ENCODE assay signal across 20 cellular contexts in genomic region chr2:88500691-88501090, GRCh38. TPM values are rescaled to one million over a fixed set of nuclear protein-coding genes. Genes with fewer than 3 reads are reported as not detected.
A peak's percentile ranks its signal among the peaks of the same experiment; 100 is the strongest.
DNase-seq lines count a peak whose midpoint lies in the region; ATAC-seq and TF ChIP-seq lines count a peak whose summit lies in the region.
"Had no signal": no experiment of that assay in that cellular context is flagged by ENCODE, and none has a peak within 500 bp of the region (broad histone marks: within the 10 kb centered on the region; RNA-seq: fewer than 3 reads in every experiment).

No MANE protein-coding gene starts in this region.

- intact Hi-C loops in activated naive CD4-positive, alpha-beta T cell treated with anti-CD3 and anti-CD28 coated beads for 36 hours (cut with micrococcal nuclease) = no loop called here
- intact Hi-C loops in upper lobe of right lung (cut with DNase I) = no loop called here

- CTCF ChIA-PET in activated naive CD4-positive, alpha-beta T cell treated with anti-CD3 and anti-CD28 coated beads for 36 hours (lab: Charles Lee) = no interaction called here
- CTCF ChIA-PET in activated naive CD4-positive, alpha-beta T cell treated with anti-CD3 and anti-CD28 coated beads, Interleukin-2, amount 10 ng/mL, durations not matched to agents 7 days and 5 days (lab: Charles Lee) = no interaction called here

- H3K36me3 ChIP-seq in RWPE2 (ENCODE audit: low read depth) (no peaks in the 10 kb centered on the region), upper lobe of right lung (no peaks in the 10 kb centered on the region)
- H3K36me3 ChIP-seq: BLaER1 had no signal

- no peaks in the 10 kb centered on the region for H3K36me3 Mint-ChIP-seq in activated naive CD4-positive, alpha-beta T cell treated with anti-CD3 and anti-CD28 coated beads for 36 hours (ENCODE audit: low read depth)
- no peaks in the 10 kb centered on the region for H3K36me3 Mint-ChIP-seq in activated naive CD4-positive, alpha-beta T cell treated with anti-CD3 and anti-CD28 coated beads, Interleukin-2, amount 10 ng/mL, durations not matched to agents 7 days and 5 days
- H3K36me3 Mint-ChIP-seq: CD8-positive, alpha-beta T cell had no signal

- H3K4me3 ChIP-seq in RWPE2 (ENCODE audit: severe bottlenecking) (no peak overlapping the region), upper lobe of right lung (no peak overlapping the region)
- H3K4me3 ChIP-seq: BLaER1, GM23338 had no signal

- peak overlapping the region; percentile 12 for H3K27ac Mint-ChIP-seq in activated naive CD4-positive, alpha-beta T cell treated with anti-CD3 and anti-CD28 coated beads for 36 hours
- no peak overlapping the region for H3K27ac Mint-ChIP-seq in activated naive CD4-positive, alpha-beta T cell treated with anti-CD3 and anti-CD28 coated beads, Interleukin-2, amount 10 ng/mL, durations not matched to agents 7 days and 5 days
- H3K27ac Mint-ChIP-seq: GM23338 had no signal

- peaks cover 10% of the 10 kb centered on the region for H3K27me3 Mint-ChIP-seq in activated naive CD4-positive, alpha-beta T cell treated with anti-CD3 and anti-CD28 coated beads for 36 hours (ENCODE audit: low read depth)
- peaks cover 3% of the 10 kb centered on the region for H3K27me3 Mint-ChIP-seq in activated naive CD4-positive, alpha-beta T cell treated with anti-CD3 and anti-CD28 coated beads, Interleukin-2, amount 10 ng/mL, durations not matched to agents 7 days and 5 days

- peak; percentile 80 for ATAC-seq in RWPE2 (ENCODE audit: low read depth)
- peak; percentile 18 for ATAC-seq in foreskin keratinocyte
- ATAC-seq in upper lobe of right lung = peak; percentile 17
- ATAC-seq in GM19328 (IDR thresholded peaks at IDR 0.05; ENCODE audit: unreplicated experiment) = no peak
- ATAC-seq: CD8-positive, alpha-beta T cell; GM23338; Panc1 had no signal

- no peak overlapping the region for H3K4me3 Mint-ChIP-seq in activated naive CD4-positive, alpha-beta T cell treated with anti-CD3 and anti-CD28 coated beads for 36 hours
- no peak overlapping the region for H3K4me3 Mint-ChIP-seq in activated naive CD4-positive, alpha-beta T cell treated with anti-CD3 and anti-CD28 coated beads, Interleukin-2, amount 10 ng/mL, durations not matched to agents 7 days and 5 days
- H3K4me3 Mint-ChIP-seq: CD8-positive, alpha-beta T cell; GM23338 had no signal

- H3K27ac ChIP-seq in RWPE2 (ENCODE audit: poor library complexity, severe bottlenecking) (peak overlapping the region; percentile 75), foreskin keratinocyte (no peak overlapping the region), upper lobe of right lung (no peak overlapping the region)
- H3K27ac ChIP-seq: BLaER1 had no signal

- TF ChIP-seq CTCF in RWPE2 (IDR thresholded peaks at IDR 0.05; ENCODE audit: poor library complexity, severe bottlenecking) (no peak), foreskin keratinocyte (conservative IDR thresholded peaks at IDR 0.05) (no peak), upper lobe of right lung (IDR thresholded peaks at IDR 0.05) (no peak)

- H3K4me1 ChIP-seq in RWPE2 (ENCODE audit: insufficient read depth, poor library complexity, severe bottlenecking) (peaks cover 30% of the 10 kb centered on the region), foreskin keratinocyte (peaks cover 15% of the 10 kb centered on the region), upper lobe of right lung (no peaks in the 10 kb centered on the region)
- H3K4me1 ChIP-seq: BLaER1 had no signal

- DNase-seq in activated naive CD4-positive, alpha-beta T cell treated with anti-CD3 and anti-CD28 coated beads for 36 hours = no peak
- DNase-seq in activated naive CD4-positive, alpha-beta T cell treated with anti-CD3 and anti-CD28 coated beads, Interleukin-2, amount 10 ng/mL, durations not matched to agents 7 days and 5 days = no peak
- no peak for DNase-seq in RWPE2 (ENCODE audit: low spot score)
- DNase-seq in foreskin keratinocyte = peak; percentile 79 to 91
- no peak for DNase-seq in upper lobe of right lung
- DNase-seq in NCI-H128 (lab: John Stamatoyannopoulos, UW; ENCODE audit: unreplicated experiment) = no peak
- DNase-seq in activated CD4-positive, alpha-beta T cell treated with anti-CD3 and anti-CD28 coated beads, Interleukin-2, amount 50 U/mL, for 48 hours = no peak
- DNase-seq: CD8-positive, alpha-beta T cell; DND-41; Kasumi-1; NCI-H1417; NCI-H1930; NCI-H2171; NCI-H510A; NCI-H774; Right ventricle myocardium superior had no signal

- no peaks in the 10 kb centered on the region for H3K4me1 Mint-ChIP-seq in activated naive CD4-positive, alpha-beta T cell treated with anti-CD3 and anti-CD28 coated beads for 36 hours (ENCODE audit: low read depth)
- H3K4me1 Mint-ChIP-seq in activated naive CD4-positive, alpha-beta T cell treated with anti-CD3 and anti-CD28 coated beads, Interleukin-2, amount 10 ng/mL, durations not matched to agents 7 days and 5 days = no peaks in the 10 kb centered on the region

- peaks cover 9% of the 10 kb centered on the region for H3K9me3 ChIP-seq in RWPE2 (ENCODE audit: severe bottlenecking)
- H3K9me3 ChIP-seq in upper lobe of right lung = no peaks in the 10 kb centered on the region

- H3K9me3 Mint-ChIP-seq in activated naive CD4-positive, alpha-beta T cell treated with anti-CD3 and anti-CD28 coated beads for 36 hours = peaks cover 8% of the 10 kb centered on the region
- peaks cover 2% of the 10 kb centered on the region for H3K9me3 Mint-ChIP-seq in activated naive CD4-positive, alpha-beta T cell treated with anti-CD3 and anti-CD28 coated beads, Interleukin-2, amount 10 ng/mL, durations not matched to agents 7 days and 5 days

- H3K27me3 ChIP-seq in RWPE2 (ENCODE audit: insufficient read depth, poor library complexity, severe bottlenecking) (no peaks in the 10 kb centered on the region), foreskin keratinocyte (no peaks in the 10 kb centered on the region), upper lobe of right lung (no peaks in the 10 kb centered on the region)
- H3K27me3 ChIP-seq: BLaER1 had no signal

RNA-seq across cellular contexts. Expression of gene FOXI3, which starts 48.2 kb away (rescaled TPM):
- not detected for total RNA-seq in activated naive CD4-positive, alpha-beta T cell treated with anti-CD3 and anti-CD28 coated beads for 36 hours
- total RNA-seq in foreskin keratinocyte (0.04 TPM in 1 of 2 replicates, not detected in the other), upper lobe of right lung (not detected)
- polyA plus RNA-seq in foreskin keratinocyte = 0.01 and 0.04 TPM in 2 replicates
- total RNA-seq: CD8-positive, alpha-beta T cell; Right ventricle myocardium superior had no signal

Comparison
In these comparisons a context has a peak if more than half of its experiments do, and no peak if none do; other contexts are left out.
1. DNase-seq: peak in foreskin keratinocyte (2 of 2); none in activated naive CD4-positive, alpha-beta T cell treated with anti-CD3 and anti-CD28 coated beads for 36 hours (single experiment), activated naive CD4-positive, alpha-beta T cell treated with anti-CD3 and anti-CD28 coated beads, Interleukin-2, amount 10 ng/mL, durations not matched to agents 7 days and 5 days (single experiment), RWPE2 (single experiment), upper lobe of right lung (single experiment), NCI-H128 (single experiment) and activated CD4-positive, alpha-beta T cell treated with anti-CD3 and anti-CD28 coated beads, Interleukin-2, amount 50 U/mL, for 48 hours (0 of 2).